8 cellular contexts compared by ENCODE assay signal in the genomic region with DNA sequence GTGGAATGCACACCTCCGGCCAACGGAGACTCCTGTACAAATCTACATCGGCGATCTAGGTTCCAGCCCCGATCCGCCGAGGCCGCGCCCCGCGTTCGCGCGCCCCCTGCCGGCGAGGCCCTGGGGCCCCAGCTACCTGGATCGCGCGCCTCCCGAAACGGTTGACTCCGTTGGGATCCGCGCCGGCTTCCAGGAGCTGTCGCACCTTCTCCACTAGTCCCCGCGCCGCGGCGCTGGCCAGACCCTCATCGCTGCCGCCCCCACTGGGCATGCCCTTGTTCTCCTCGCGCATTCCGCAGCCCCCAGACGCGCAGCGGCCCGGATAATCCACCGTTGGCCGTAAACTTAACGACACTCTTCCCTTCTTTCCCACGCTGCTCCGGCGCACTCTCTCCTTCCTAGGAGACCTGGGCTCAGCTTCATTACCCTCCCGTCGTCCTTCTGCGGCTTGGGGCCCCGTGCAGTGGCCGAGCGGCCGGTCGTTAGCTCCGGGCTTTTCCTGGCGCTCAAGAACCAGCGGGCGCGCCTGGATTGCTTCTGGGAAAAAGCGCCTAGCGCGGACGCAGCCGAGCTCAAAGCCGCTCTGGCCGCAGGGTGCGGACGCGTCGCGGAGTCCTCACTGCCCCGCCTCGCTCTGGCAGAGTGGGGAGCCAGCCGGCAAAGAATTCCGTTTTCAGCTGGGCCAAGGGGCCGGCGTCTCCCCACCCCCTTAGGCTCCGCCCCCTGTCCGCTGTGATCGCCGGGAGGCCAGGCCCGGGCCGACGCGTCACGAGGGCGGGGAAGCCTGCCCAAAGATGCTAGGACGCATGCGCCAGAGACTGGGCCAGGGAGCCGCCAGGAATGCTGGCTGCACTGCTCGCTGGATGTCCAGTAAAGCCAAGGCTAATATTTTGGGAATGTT. TPM values are rescaled to one million over a fixed set of nuclear protein-coding genes. Genes with fewer than 3 reads are reported as not detected.
DNase-seq lines count a peak whose midpoint lies in the region; TF ChIP-seq lines count a peak whose summit lies in the region.

A gene with protein sequence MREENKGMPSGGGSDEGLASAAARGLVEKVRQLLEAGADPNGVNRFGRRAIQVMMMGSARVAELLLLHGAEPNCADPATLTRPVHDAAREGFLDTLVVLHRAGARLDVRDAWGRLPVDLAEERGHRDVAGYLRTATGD (minus strand): TSS at position 644 of the 901 bp plus-strand sequence. CDS start 352 bp downstream, at position 292.

- H3K27ac ChIP-seq in iPS-18a (ENCODE audit: low read length) (no peak within 1 kb of the TSS), sigmoid colon (peak within 1 kb of the TSS; percentile 75 to 94 (median 83))

- no peaks in the 10 kb centered on the region for H3K9me3 ChIP-seq in iPS-18a (ENCODE audit: control insufficient read depth, low read depth, low read length)
- H3K9me3 ChIP-seq in sigmoid colon, result no peaks in the 10 kb centered on the region
- no peaks in the 10 kb centered on the region for H3K9me3 ChIP-seq in MG63

- peak; percentile 83 for DNase-seq in HFF-Myc (ENCODE audit: extremely low read depth, low read depth)
- DNase-seq in NCI-H1105 (lab: John Stamatoyannopoulos, UW), result peak; percentile 81
- peak; percentile 52 to 66 (median 57) for DNase-seq in T-helper 2 cell
- peak; percentile 74 for DNase-seq in brain pericyte (ENCODE audit: low read depth, low spot score)
- DNase-seq in sigmoid colon, result peak; percentile 97
- no peak for DNase-seq in MG63

- peaks cover 12% of the 10 kb centered on the region for H3K4me1 ChIP-seq in iPS-18a (ENCODE audit: control insufficient read depth, low read depth, low read length)
- H3K4me1 ChIP-seq in sigmoid colon, result peaks cover 0 to 25% (median 13%) of the 10 kb centered on the region in 4 donors

- no peak for TF ChIP-seq EP300 in sigmoid colon (IDR thresholded peaks at IDR 0.05)

- peak; percentile 21 to 72 for TF ChIP-seq POLR2A in sigmoid colon (IDR thresholded peaks at IDR 0.05)

- peak; percentile 67 for TF ChIP-seq CTCF in GM12801 (IDR thresholded peaks at IDR 0.05; ENCODE audit: extremely low read depth, insufficient read length)
- TF ChIP-seq CTCF in HFF-Myc (IDR thresholded peaks at IDR 0.05; ENCODE audit: low read depth, low read length, missing control alignments), result peak; percentile 98
- TF ChIP-seq CTCF in sigmoid colon (IDR thresholded peaks at IDR 0.05), result peak; percentile 50 to 91 (median 75)

- WGBS in sigmoid colon, 2 donors, result 1 to 2% methylated on average over 91 of the region's 91 CpGs

- peak within 1 kb of the TSS; percentile 77 for H3K4me3 ChIP-seq in HFF-Myc (replicated peaks; ENCODE audit: low read depth, low read length)
- H3K4me3 ChIP-seq in iPS-18a (ENCODE audit: low read length), result peak within 1 kb of the TSS; percentile 71
- H3K4me3 ChIP-seq in sigmoid colon, result peak within 1 kb of the TSS; percentile 40 to 67 (median 54)
- no peak within 1 kb of the TSS for H3K4me3 ChIP-seq in MG63

- intact Hi-C loops in sigmoid colon (cut with DNase I), result loop anchor here (2.0 kb wide), 1 partner anchor 196 kb away; no protein-coding TSS in a partner anchor

- no peak within 1 kb of the TSS for H3K9ac ChIP-seq in iPS-18a (ENCODE audit: low read length)

- H3K27me3 ChIP-seq in iPS-18a (ENCODE audit: control insufficient read depth, insufficient read depth, low read length) (peaks cover 78% of the 10 kb centered on the region), sigmoid colon (peaks cover 13 to 47% (median 28%) of the 10 kb centered on the region in 3 donors), MG63 (no peaks in the 10 kb centered on the region)

- no peaks in the 10 kb centered on the region for H3K36me3 ChIP-seq in iPS-18a (ENCODE audit: control insufficient read depth, low read depth, low read length)
- no peaks in the 10 kb centered on the region for H3K36me3 ChIP-seq in sigmoid colon
- no peaks in the 10 kb centered on the region for H3K36me3 ChIP-seq in MG63

RNA-seq across cellular contexts. Expression of the gene that starts here (rescaled TPM):
- total RNA-seq in sigmoid colon, result 1 to 10 TPM; 3.0 to 6.1 (median 4.5) TPM
- polyA plus RNA-seq in sigmoid colon, result 100 to 1,000 TPM in 1 of 3 donors, 10 to 100 TPM in 2; 33.7 to 124 (median 84.1) TPM
- not detected in 2 replicates for total RNA-seq in MG63 (2014; rRNA removed; shearing (Covaris generic); ENCODE audit: low replicate concordance)
